12 cellular contexts compared by ENCODE assay signal in genomic region chr16:23254338-23254737, GRCh38. TPM values are rescaled to one million over a fixed set of nuclear protein-coding genes. Genes with fewer than 3 reads are reported as not detected.
DNase-seq lines count a peak whose midpoint lies in the region; ATAC-seq and TF ChIP-seq lines count a peak whose summit lies in the region.
"Had no signal": no experiment of that assay in that cellular context is flagged by ENCODE, and none has a peak within 500 bp of the region (broad histone marks: within the 10 kb centered on the region; RNA-seq: fewer than 3 reads in every experiment).

No MANE protein-coding gene starts in this region.

- no peak overlapping the region for H3K4me3 Mint-ChIP-seq in CD4-positive, alpha-beta T cell
- H3K4me3 Mint-ChIP-seq in activated CD8-positive, alpha-beta T cell treated with anti-CD3 and anti-CD28 coated beads, Interleukin-2, amount 10 ng/mL, durations not matched to agents 7 days and 5 days = no peak overlapping the region
- H3K4me3 Mint-ChIP-seq: memory B cell had no signal

- no peak overlapping the region for H3K23ac ChIP-seq in mesendoderm (ENCODE audit: low read length)

- intact Hi-C loops in CD4-positive, alpha-beta T cell (cut with DNase I, micrococcal nuclease) = no loop called here
- intact Hi-C loops in HCT116 (cut with micrococcal nuclease) (no loop called here), lower leg skin (cut with DNase I; ENCODE audit: low total_unique reads) (no loop called here)

- H3K4me1 ChIP-seq in HCT116 (ENCODE audit: control insufficient read depth in 1 of 2, insufficient read depth in 2 of 2, low read length in 2 of 2) = no peaks in the 10 kb centered on the region
- no peaks in the 10 kb centered on the region for H3K4me1 ChIP-seq in mesendoderm (ENCODE audit: control insufficient read depth, low read depth, low read length)
- no peaks in the 10 kb centered on the region for H3K4me1 ChIP-seq in foreskin keratinocyte
- H3K4me1 ChIP-seq: psoas muscle had no signal

- H3K4me2 ChIP-seq in HCT116 (ENCODE audit: low read length) = no peak overlapping the region
- H3K4me2 ChIP-seq in mesendoderm (ENCODE audit: low read length) = no peak overlapping the region

- no peak overlapping the region for H2AFZ ChIP-seq in HCT116 (ENCODE audit: low read depth, low read length, poor library complexity, severe bottlenecking)

- no peaks in the 10 kb centered on the region for H3K36me3 Mint-ChIP-seq in CD4-positive, alpha-beta T cell (ENCODE audit: low read depth)
- H3K36me3 Mint-ChIP-seq in activated CD8-positive, alpha-beta T cell treated with anti-CD3 and anti-CD28 coated beads, Interleukin-2, amount 10 ng/mL, durations not matched to agents 7 days and 5 days (ENCODE audit: low read depth) = no peaks in the 10 kb centered on the region

- CTCF ChIA-PET in CD4-positive, alpha-beta T cell (lab: Charles Lee) = no interaction called here
- CTCF ChIA-PET in HCT116 (lab: Charles Lee) = no interaction called here
- CTCF ChIA-PET in activated CD8-positive, alpha-beta T cell treated with anti-CD3 and anti-CD28 coated beads, Interleukin-2, amount 10 ng/mL, durations not matched to agents 7 days and 5 days (lab: Charles Lee) = no interaction called here

- H3K9ac ChIP-seq in HCT116 (ENCODE audit: low read length) (no peak overlapping the region), mesendoderm (ENCODE audit: low read length) (no peak overlapping the region)

- H3K27ac Mint-ChIP-seq in CD4-positive, alpha-beta T cell = no peak overlapping the region
- no peak overlapping the region for H3K27ac Mint-ChIP-seq in activated CD8-positive, alpha-beta T cell treated with anti-CD3 and anti-CD28 coated beads, Interleukin-2, amount 10 ng/mL, durations not matched to agents 7 days and 5 days
- H3K27ac Mint-ChIP-seq: memory B cell had no signal

- H4K20me1 ChIP-seq in HCT116 (ENCODE audit: insufficient read depth) = no peaks in the 10 kb centered on the region

- no peak overlapping the region for H4K8ac ChIP-seq in mesendoderm (ENCODE audit: low read depth, low read length)

- RAD21 ChIA-PET in HCT116 (lab: Charles Lee; ENCODE audit: low non-redundant PET in 1 of 2, low total read pairs in 2 of 2, uncharacterized antibody in 2 of 2, unreplicated experiment in 2 of 2) = no interaction called here

- peak; percentile 43 for ATAC-seq in CD4-positive, alpha-beta T cell (ENCODE audit: poor library complexity)
- ATAC-seq in HCT116 = peak; percentile 49; the same call in 1 of the 2 replicates
- peak; percentile 66 for ATAC-seq in activated CD8-positive, alpha-beta T cell treated with anti-CD3 and anti-CD28 coated beads, Interleukin-2, amount 10 ng/mL, durations not matched to agents 7 days and 5 days
- ATAC-seq in foreskin keratinocyte = no peak
- no peak for ATAC-seq in GM19397 (IDR thresholded peaks at IDR 0.05; ENCODE audit: unreplicated experiment)
- no peak for ATAC-seq in GM21529 (IDR thresholded peaks at IDR 0.05; ENCODE audit: unreplicated experiment)
- ATAC-seq: psoas muscle had no signal

- no peak overlapping the region for H2BK5ac ChIP-seq in mesendoderm (ENCODE audit: low read length)

- no peak for TF ChIP-seq CTCF in CD4-positive, alpha-beta T cell (IDR thresholded peaks at IDR 0.05)
- TF ChIP-seq CTCF in HCT116 (IDR thresholded peaks at IDR 0.05 in 2 of 3, conservative IDR thresholded peaks at IDR 0.05 in 1 of 3; ENCODE audit: borderline replicate concordance in 1 of 3, insufficient read depth in 1 of 3, low read depth in 2 of 3, low read length in 2 of 3) (no peak), lower leg skin (IDR thresholded peaks at IDR 0.05) (no peak), foreskin keratinocyte (conservative IDR thresholded peaks at IDR 0.05) (no peak)

- H3K27me3 ChIP-seq in CD4-positive, alpha-beta T cell (ENCODE audit: control insufficient read depth, insufficient read depth, low read length) = no peaks in the 10 kb centered on the region
- H3K27me3 ChIP-seq in HCT116 (ENCODE audit: insufficient read depth, low read length) (peaks cover 6% of the 10 kb centered on the region; the same call in 1 of the 2 replicates), mesendoderm (ENCODE audit: insufficient read depth, low read length, poor library complexity) (no peaks in the 10 kb centered on the region), foreskin keratinocyte (peaks cover 2% of the 10 kb centered on the region)
- H3K27me3 ChIP-seq: dorsolateral prefrontal cortex had no signal

- H3K56ac ChIP-seq in mesendoderm (ENCODE audit: low read length) = no peak overlapping the region

- no peak overlapping the region for H2BK120ac ChIP-seq in mesendoderm (ENCODE audit: low read depth, low read length)

- H3K4me1 Mint-ChIP-seq in CD4-positive, alpha-beta T cell (ENCODE audit: low read depth) = no peaks in the 10 kb centered on the region
- no peaks in the 10 kb centered on the region for H3K4me1 Mint-ChIP-seq in activated CD8-positive, alpha-beta T cell treated with anti-CD3 and anti-CD28 coated beads, Interleukin-2, amount 10 ng/mL, durations not matched to agents 7 days and 5 days (ENCODE audit: low read depth)
- H3K4me1 Mint-ChIP-seq: memory B cell had no signal

- H3K36me3 ChIP-seq in HCT116 (ENCODE audit: control insufficient read depth in 1 of 2, insufficient read depth in 2 of 2, low read length in 2 of 2) (no peaks in the 10 kb centered on the region; a peak in 1 of 4 replicates), mesendoderm (ENCODE audit: control insufficient read depth, insufficient read depth, low read length) (no peaks in the 10 kb centered on the region)

- no peak overlapping the region for H4K5ac ChIP-seq in mesendoderm (ENCODE audit: low read length)

- no peak overlapping the region for H3K18ac ChIP-seq in mesendoderm (ENCODE audit: low read length)

- H2BK15ac ChIP-seq in mesendoderm (replicated peaks; ENCODE audit: low read depth) = no peak overlapping the region

- no peaks in the 10 kb centered on the region for H3K79me1 ChIP-seq in mesendoderm (ENCODE audit: low read length)

- H3K27me3 Mint-ChIP-seq in CD4-positive, alpha-beta T cell = peaks cover 6% of the 10 kb centered on the region
- H3K27me3 Mint-ChIP-seq in activated CD8-positive, alpha-beta T cell treated with anti-CD3 and anti-CD28 coated beads, Interleukin-2, amount 10 ng/mL, durations not matched to agents 7 days and 5 days (ENCODE audit: low read depth) = peaks cover 4% of the 10 kb centered on the region

- WGBS in mesendoderm (ENCODE audit: extremely low coverage, insufficient coverage, low lambda C conversion rate) = no CpG with 5 or more reads among the region's 4 CpGs
- 54 to 62% methylated on average over 4 of the region's 4 CpGs for WGBS in lower leg skin, 2 donors

- H3K79me2 ChIP-seq in HCT116 (ENCODE audit: insufficient read depth, low read length) (no peaks in the 10 kb centered on the region), mesendoderm (ENCODE audit: control insufficient read depth, insufficient read depth, low read length) (no peaks in the 10 kb centered on the region)

- no peak for DNase-seq in CD4-positive, alpha-beta T cell
- no peak for DNase-seq in HCT116 (ENCODE audit: low read depth, low spot score)
- DNase-seq in activated CD8-positive, alpha-beta T cell treated with anti-CD3 and anti-CD28 coated beads, Interleukin-2, amount 10 ng/mL, durations not matched to agents 7 days and 5 days = no peak
- DNase-seq in mesendoderm = peak; percentile 14
- DNase-seq in lower leg skin (ENCODE audit: low spot score in 2 of 2) = no peak
- no peak for DNase-seq in foreskin keratinocyte
- DNase-seq: dorsolateral prefrontal cortex, NCI-H187, psoas muscle had no signal

- H3K4ac ChIP-seq in mesendoderm (ENCODE audit: low read depth, low read length) = no peak overlapping the region

- no peaks in the 10 kb centered on the region for H3K9me3 Mint-ChIP-seq in CD4-positive, alpha-beta T cell
- H3K9me3 Mint-ChIP-seq in activated CD8-positive, alpha-beta T cell treated with anti-CD3 and anti-CD28 coated beads, Interleukin-2, amount 10 ng/mL, durations not matched to agents 7 days and 5 days (ENCODE audit: insufficient read depth) = no peaks in the 10 kb centered on the region

- H3K9me3 ChIP-seq in CD4-positive, alpha-beta T cell (ENCODE audit: control insufficient read depth, low read length) = no peaks in the 10 kb centered on the region
- H3K9me3 ChIP-seq in HCT116 (ENCODE audit: control insufficient read depth in 1 of 2, insufficient read depth in 1 of 2, low read depth in 1 of 2, low read length in 2 of 2) = no peaks in the 10 kb centered on the region
- H3K9me3 ChIP-seq: psoas muscle had no signal

- no peak overlapping the region for H2AK5ac ChIP-seq in mesendoderm (ENCODE audit: low read length)

- no peak for TF ChIP-seq POLR2A in HCT116 (IDR thresholded peaks at IDR 0.05; ENCODE audit: borderline replicate concordance, extremely low read depth, insufficient read depth, insufficient read length)
- no peak for TF ChIP-seq POLR2A in lower leg skin (IDR thresholded peaks at IDR 0.05)

- H3K27ac ChIP-seq in CD4-positive, alpha-beta T cell (ENCODE audit: low read depth, low read length) = no peak overlapping the region
- H3K27ac ChIP-seq in HCT116 (ENCODE audit: low read depth, low read length) (no peak overlapping the region), mesendoderm (ENCODE audit: low read depth, low read length) (no peak overlapping the region), foreskin keratinocyte (no peak overlapping the region)
- H3K27ac ChIP-seq: dorsolateral prefrontal cortex, psoas muscle had no signal

- POLR2A ChIA-PET in CD4-positive, alpha-beta T cell (lab: Charles Lee) = no interaction called here
- POLR2A ChIA-PET in HCT116 (lab: Charles Lee) = no interaction called here
- POLR2A ChIA-PET in activated CD8-positive, alpha-beta T cell treated with anti-CD3 and anti-CD28 coated beads, Interleukin-2, amount 10 ng/mL, durations not matched to agents 7 days and 5 days (lab: Charles Lee) = no interaction called here

- no TSS peak for BruUV-seq in HCT116 (replicated peaks; lab: Mats Ljungman, UMichigan)

- no peaks in the 10 kb centered on the region for H3K9me2 ChIP-seq in HCT116 (ENCODE audit: insufficient read depth)

- TF ChIP-seq RAD21 in HCT116 (IDR thresholded peaks at IDR 0.05; ENCODE audit: low read depth) = no peak

- H3K4me3 ChIP-seq in HCT116 (replicated peaks in 1 of 2; ENCODE audit: low read depth in 1 of 2, low read length in 2 of 2) (no peak overlapping the region), mesendoderm (ENCODE audit: low read length) (no peak overlapping the region), lower leg skin (ENCODE audit: low read depth, poor library complexity, severe bottlenecking) (no peak overlapping the region)
- H3K4me3 ChIP-seq: dorsolateral prefrontal cortex, psoas muscle had no signal

TF ChIP-seq in HCT116, 20 proteins besides CTCF, POLR2A, EP300 and RAD21 (continues in another document):
- TF ChIP-seq ZFX (IDR thresholded peaks at IDR 0.05) = no peak
- TF ChIP-seq SIN3A (IDR thresholded peaks at IDR 0.05; ENCODE audit: low read depth) = no peak

RNA-seq across cellular contexts. Expression of gene SCNN1B, which starts 47.8 kb away (rescaled TPM):
- total RNA-seq in CD4-positive, alpha-beta T cell = not detected
- total RNA-seq in HCT116 (2021; ENCODE audit: unreplicated experiment) = 0.37 TPM
- polyA plus RNA-seq in HCT116 (2012) = 0.07 and 0.14 TPM in 2 replicates
- not detected for total RNA-seq in activated CD8-positive, alpha-beta T cell treated with anti-CD3 and anti-CD28 coated beads, Interleukin-2, amount 10 ng/mL, durations not matched to agents 7 days and 5 days
- polyA plus RNA-seq in mesendoderm (2013, experiment 1 of 2) = 0.14 TPM
- polyA plus RNA-seq in mesendoderm (2013, experiment 2 of 2) = 0.22 TPM
- 10 to 100 TPM; 33.4 to 91.4 (median 76.6) TPM for total RNA-seq in lower leg skin
- total RNA-seq in foreskin keratinocyte = 0.07 TPM in 1 of 2 replicates, not detected in the other
- polyA plus RNA-seq in foreskin keratinocyte = 0.11 and 0.13 TPM in 2 replicates

Comparison
In these comparisons a context has a peak if more than half of its experiments do, and no peak if none do; other contexts are left out.
1. ATAC-seq: peak in CD4-positive, alpha-beta T cell (single experiment), HCT116 (single experiment) and activated CD8-positive, alpha-beta T cell treated with anti-CD3 and anti-CD28 coated beads, Interleukin-2, amount 10 ng/mL, durations not matched to agents 7 days and 5 days (single experiment); none in foreskin keratinocyte (single experiment), GM19397 (single experiment) and GM21529 (single experiment).
2. RNA of gene SCNN1B, which starts 47.8 kb away (total RNA-seq): 33.4 to 91.4 TPM in lower leg skin; 0.37 TPM in HCT116 (single experiment), 0.07 TPM in foreskin keratinocyte, not detected in CD4-positive, alpha-beta T cell and not detected in activated CD8-positive, alpha-beta T cell treated with anti-CD3 and anti-CD28 coated beads, Interleukin-2, amount 10 ng/mL, durations not matched to agents 7 days and 5 days; every median in the first group is over 10 times any median in the second.